Comparison of ENCODE assay signal across 8 cellular contexts in genomic region chr16:27199747-27200146, GRCh38. TPM values are rescaled to one million over a fixed set of nuclear protein-coding genes. Genes with fewer than 3 reads are reported as not detected.
DNase-seq lines count a peak whose midpoint lies in the region; ATAC-seq and TF ChIP-seq lines count a peak whose summit lies in the region.

No MANE protein-coding gene starts in this region.

- intact Hi-C loops in activated T-helper 2 cell treated with anti-CD3 and anti-CD28 coated beads, Interferon-gamma antibody, Interleukin-2, Interleukin-4, amounts not matched to agents 10 μg/mL and 5 μg/mL and 100 μg/mL, durations not matched to agents 14 hours and 24 hours and 36 hours (cut with micrococcal nuclease): loop anchor here (5.0 kb wide), 1 partner anchor 353 kb away; the partner anchor contains the start of gene KATNIP
- intact Hi-C loops in transverse colon (cut with DNase I; ENCODE audit: low total_unique reads): no loop called here

- H3K4me1 ChIP-seq in transverse colon: peaks cover 8 to 26% (median 12%) of the 10 kb centered on the region in 4 donors

- 38 to 60% methylated on average over 1 to 2 of the region's 2 CpGs for WGBS in transverse colon (ENCODE audit: low coverage in 1 of 2), 2 donors

- no peak for TF ChIP-seq EP300 in transverse colon (IDR thresholded peaks at IDR 0.05; ENCODE audit: low read depth)

- peaks cover 13% of the 10 kb centered on the region for H3K36me3 Mint-ChIP-seq in activated T-helper 2 cell treated with anti-CD3 and anti-CD28 coated beads, Interferon-gamma antibody, Interleukin-2, Interleukin-4, amounts not matched to agents 10 μg/mL and 5 μg/mL and 100 μg/mL, durations not matched to agents 14 hours and 24 hours and 36 hours (ENCODE audit: low read depth)

- H3K27me3 Mint-ChIP-seq in activated T-helper 2 cell treated with anti-CD3 and anti-CD28 coated beads, Interferon-gamma antibody, Interleukin-2, Interleukin-4, amounts not matched to agents 10 μg/mL and 5 μg/mL and 100 μg/mL, durations not matched to agents 14 hours and 24 hours and 36 hours (ENCODE audit: low read depth): no peaks in the 10 kb centered on the region

- H3K9me3 Mint-ChIP-seq in activated T-helper 2 cell treated with anti-CD3 and anti-CD28 coated beads, Interferon-gamma antibody, Interleukin-2, Interleukin-4, amounts not matched to agents 10 μg/mL and 5 μg/mL and 100 μg/mL, durations not matched to agents 14 hours and 24 hours and 36 hours: peaks cover 11% of the 10 kb centered on the region

- H3K4me3 ChIP-seq in transverse colon: no peak overlapping the region

- no peaks in the 10 kb centered on the region for H3K27me3 ChIP-seq in transverse colon

- peak overlapping the region; percentile 83 for H3K27ac Mint-ChIP-seq in activated T-helper 2 cell treated with anti-CD3 and anti-CD28 coated beads, Interferon-gamma antibody, Interleukin-2, Interleukin-4, amounts not matched to agents 10 μg/mL and 5 μg/mL and 100 μg/mL, durations not matched to agents 14 hours and 24 hours and 36 hours

- TF ChIP-seq CTCF in transverse colon (IDR thresholded peaks at IDR 0.05): no peak

- peaks cover 70% of the 10 kb centered on the region for H3K4me1 Mint-ChIP-seq in activated T-helper 2 cell treated with anti-CD3 and anti-CD28 coated beads, Interferon-gamma antibody, Interleukin-2, Interleukin-4, amounts not matched to agents 10 μg/mL and 5 μg/mL and 100 μg/mL, durations not matched to agents 14 hours and 24 hours and 36 hours (ENCODE audit: low read depth)

- H3K9me3 ChIP-seq in transverse colon: no peaks in the 10 kb centered on the region

- DNase-seq in stimulated activated CD4-positive, alpha-beta T cell treated with anti-CD3 and anti-CD28 coated beads, Interleukin-15, amount 100 ng/mL, for 24 hours: peak; percentile 32
- DNase-seq in stimulated activated CD4-positive, alpha-beta T cell treated with anti-CD3 and anti-CD28 coated beads, Interleukin-4, amount 100 ng/mL, for 4 hours: no peak
- DNase-seq in activated T-helper 2 cell treated with anti-CD3 and anti-CD28 coated beads, Interferon-gamma antibody, Interleukin-2, Interleukin-4, amounts not matched to agents 10 μg/mL and 5 μg/mL and 100 μg/mL, durations not matched to agents 14 hours and 24 hours and 36 hours (ENCODE audit: low spot score): peak; percentile 37
- DNase-seq in transverse colon: no peak
- no peak for DNase-seq in NCI-H2227 treated with DMSO at 0.1 percent for 48 hours (lab: John Stamatoyannopoulos, UW)
- DNase-seq in caudate nucleus (lab: John Stamatoyannopoulos, UW): no peak
- no peak for DNase-seq in NCI-H1048 (lab: John Stamatoyannopoulos, UW)

- no peak for TF ChIP-seq POLR2A in transverse colon (IDR thresholded peaks at IDR 0.05)

- H3K4me3 Mint-ChIP-seq in activated T-helper 2 cell treated with anti-CD3 and anti-CD28 coated beads, Interferon-gamma antibody, Interleukin-2, Interleukin-4, amounts not matched to agents 10 μg/mL and 5 μg/mL and 100 μg/mL, durations not matched to agents 14 hours and 24 hours and 36 hours (ENCODE audit: low read depth): peak overlapping the region; percentile 40

- H3K36me3 ChIP-seq in transverse colon: no peaks in the 10 kb centered on the region

- H3K27ac ChIP-seq in transverse colon (peak overlapping the region; percentile 2 to 66 (median 44)), caudate nucleus (ENCODE audit: low read depth, low read length) (no peak overlapping the region)

- ATAC-seq in HG03571 (IDR thresholded peaks at IDR 0.05; ENCODE audit: unreplicated experiment): peak; percentile 32

- in situ Hi-C loops in transverse colon (cut with MboI; ENCODE audit: low pct_ligation_motif_present in 1 of 4, low pct_unique_long_range_greater_than_20kb in 1 of 4, low sequenced_read_pairs in 3 of 4): no loop called here

RNA-seq across cellular contexts. Expression of gene KDM8, which starts 3.6 kb away (rescaled TPM):
- total RNA-seq in activated T-helper 2 cell treated with anti-CD3 and anti-CD28 coated beads, Interferon-gamma antibody, Interleukin-2, Interleukin-4, amounts not matched to agents 10 μg/mL and 5 μg/mL and 100 μg/mL, durations not matched to agents 14 hours and 24 hours and 36 hours: 13.5 and 17.3 TPM in 2 replicates
- total RNA-seq in transverse colon: 10 to 100 TPM in 2 of 4 donors, 1 to 10 TPM in 2; 4.4 to 14.2 (median 9.2) TPM

Comparison
In these comparisons a context has a peak if more than half of its experiments do, and no peak if none do; other contexts are left out.
1. DNase-seq: peak in stimulated activated CD4-positive, alpha-beta T cell treated with anti-CD3 and anti-CD28 coated beads, Interleukin-15, amount 100 ng/mL, for 24 hours (single experiment) and activated T-helper 2 cell treated with anti-CD3 and anti-CD28 coated beads, Interferon-gamma antibody, Interleukin-2, Interleukin-4, amounts not matched to agents 10 μg/mL and 5 μg/mL and 100 μg/mL, durations not matched to agents 14 hours and 24 hours and 36 hours (single experiment); none in stimulated activated CD4-positive, alpha-beta T cell treated with anti-CD3 and anti-CD28 coated beads, Interleukin-4, amount 100 ng/mL, for 4 hours (0 of 2), transverse colon (single experiment), NCI-H2227 treated with DMSO at 0.1 percent for 48 hours (single experiment), caudate nucleus (0 of 61) and NCI-H1048 (single experiment).